In genomic region chr11:130449246-130449990, GRCh38 we compare ENCODE assay signal across 8 cellular contexts. TPM values are rescaled to one million over a fixed set of nuclear protein-coding genes. Genes with fewer than 3 reads are reported as not detected.
DNase-seq lines count a peak whose midpoint lies in the region; ATAC-seq and TF ChIP-seq lines count a peak whose summit lies in the region.

No MANE protein-coding gene starts in this region.

- ATAC-seq in SK-N-SH treated with all-trans-retinoic acid at 6 μM for 48 hours, result peak; percentile 29
- peak in 2 of 4 donors; percentile 36 to 45 for ATAC-seq in psoas muscle

- peak overlapping the region; percentile 70 for H3K27ac ChIP-seq in cardiac muscle cell
- peak overlapping the region; percentile 31 for H3K27ac ChIP-seq in psoas muscle

- TF ChIP-seq CTCF in Calu3 (IDR thresholded peaks at IDR 0.05; ENCODE audit: unreplicated experiment) (no peak), cardiac muscle cell (IDR thresholded peaks at IDR 0.05; ENCODE audit: low read depth, low read length) (no peak), psoas muscle (IDR thresholded peaks at IDR 0.05) (no peak)

- no TSS peak for BruUV-seq in Calu3 (replicated peaks; lab: Mats Ljungman, UMichigan)

- H3K27ac Mint-ChIP-seq in Calu3 (ENCODE audit: unreplicated experiment), result no peak overlapping the region

- DNase-seq in Calu3 (no peak), cardiac muscle cell (ENCODE audit: low read depth in 1 of 2, low spot score in 1 of 2) (peak; percentile 28 to 52), psoas muscle (no peak), AG08395 (ENCODE audit: low spot score) (no peak), midbrain (lab: John Stamatoyannopoulos, UW) (no peak), OCI-M2 (lab: John Stamatoyannopoulos, UW; ENCODE audit: unreplicated experiment) (no peak), NOMO-1 (lab: John Stamatoyannopoulos, UW; ENCODE audit: unreplicated experiment in 2 of 2) (no peak)

- intact Hi-C loops in Calu3 (cut with micrococcal nuclease; ENCODE audit: unreplicated experiment), result no loop called here
- intact Hi-C loops in psoas muscle (cut with DNase I), result loop anchor here (5.0 to 10.0 kb wide), 4 partner anchors 75 to 378 kb away; no protein-coding TSS in a partner anchor

- H3K27me3 ChIP-seq in cardiac muscle cell (no peaks in the 10 kb centered on the region), psoas muscle (ENCODE audit: insufficient read depth in 3 of 3, low read length in 2 of 3) (peaks cover 0 to 13% (median 0%) of the 10 kb centered on the region in 3 donors)

- H3K36me3 ChIP-seq in cardiac muscle cell, result no peaks in the 10 kb centered on the region
- H3K36me3 ChIP-seq in psoas muscle (ENCODE audit: insufficient read depth in 1 of 2, low read depth in 1 of 2), result no peaks in the 10 kb centered on the region

- CTCF ChIA-PET in Calu3 (lab: Charles Lee), result no interaction called here

- H3K4me3 ChIP-seq in cardiac muscle cell (peak overlapping the region; percentile 59), psoas muscle (peak overlapping the region; percentile 70)

- H3K4me1 ChIP-seq in cardiac muscle cell (ENCODE audit: low read depth), result peaks cover 18% of the 10 kb centered on the region
- H3K4me1 ChIP-seq in psoas muscle, result peaks cover 13% of the 10 kb centered on the region

- H3K27me3 Mint-ChIP-seq in Calu3 (ENCODE audit: unreplicated experiment), result peaks cover 20% of the 10 kb centered on the region

- H3K4me3 Mint-ChIP-seq in Calu3 (ENCODE audit: low read depth, unreplicated experiment), result peak overlapping the region; percentile 70

- no peaks in the 10 kb centered on the region for H3K9me3 Mint-ChIP-seq in Calu3 (ENCODE audit: low read depth, unreplicated experiment)

- no peaks in the 10 kb centered on the region for H3K9me3 ChIP-seq in cardiac muscle cell (ENCODE audit: low read depth)
- H3K9me3 ChIP-seq in psoas muscle, result no peaks in the 10 kb centered on the region

- 1% methylated on average over 67 to 71 of the region's 71 CpGs for WGBS in psoas muscle, 3 donors

- peaks cover 4% of the 10 kb centered on the region for H3K36me3 Mint-ChIP-seq in Calu3 (ENCODE audit: insufficient read depth, unreplicated experiment)

- no peaks in the 10 kb centered on the region for H3K4me1 Mint-ChIP-seq in Calu3 (ENCODE audit: low read depth, unreplicated experiment)

TF ChIP-seq in SK-N-SH treated with all-trans-retinoic acid at 6 μM for 48 hours, 23 proteins besides CTCF, POLR2A, EP300 and RAD21:
- TF ChIP-seq ARNTL (CRISPR knock-in tag; IDR thresholded peaks at IDR 0.05; ENCODE audit: borderline replicate concordance, low read depth), result no peak
- TF ChIP-seq PATZ1 (CRISPR knock-in tag; IDR thresholded peaks at IDR 0.05; ENCODE audit: borderline replicate concordance), result no peak
- TF ChIP-seq PPARA (CRISPR knock-in tag; IDR thresholded peaks at IDR 0.05; ENCODE audit: borderline replicate concordance), result no peak
- TF ChIP-seq CSRNP3 (CRISPR knock-in tag; IDR thresholded peaks at IDR 0.05), result no peak
- TF ChIP-seq ZNF8 (CRISPR knock-in tag; IDR thresholded peaks at IDR 0.05), result no peak
- no peak for TF ChIP-seq OSR1 (CRISPR knock-in tag; IDR thresholded peaks at IDR 0.05)
- TF ChIP-seq ZNF565 (CRISPR knock-in tag; conservative IDR thresholded peaks at IDR 0.05; ENCODE audit: low read depth), result no peak
- TF ChIP-seq ZFP3 (CRISPR knock-in tag; IDR thresholded peaks at IDR 0.05), result no peak
- no peak for TF ChIP-seq CREB5 (CRISPR knock-in tag; IDR thresholded peaks at IDR 0.05; ENCODE audit: low read depth)
- TF ChIP-seq ESRRG (CRISPR knock-in tag; IDR thresholded peaks at IDR 0.05), result no peak
- TF ChIP-seq ZC3H10 (CRISPR knock-in tag; IDR thresholded peaks at IDR 0.05), result no peak
- TF ChIP-seq POU6F1 (CRISPR knock-in tag; IDR thresholded peaks at IDR 0.05; ENCODE audit: borderline replicate concordance, low read depth), result no peak
- TF ChIP-seq SNAI2 (CRISPR knock-in tag; IDR thresholded peaks at IDR 0.05), result no peak
- no peak for TF ChIP-seq TSHZ2 (CRISPR knock-in tag; IDR thresholded peaks at IDR 0.05)
- no peak for TF ChIP-seq GLIS3 (CRISPR knock-in tag; IDR thresholded peaks at IDR 0.05)

RNA-seq across cellular contexts. Expression of gene ADAMTS15, which starts 1.0 kb away (rescaled TPM):
- total RNA-seq in Calu3 (2022) (0.47 and 0.83 TPM in 2 replicates), cardiac muscle cell (12.9 and 13.0 TPM in 2 replicates), psoas muscle (1 to 10 TPM; 1.5 to 2.2 (median 1.8) TPM)
- polyA plus RNA-seq in cardiac muscle cell (2.2 and 2.4 TPM in 2 replicates), psoas muscle (1 to 10 TPM in 1 of 3 donors, under 1 TPM in 2; 0.66 to 3.1 (median 0.79) TPM)

RNA-seq across cellular contexts. Expression of gene ADAMTS8, which starts 21.0 kb away (rescaled TPM):
- not detected in 2 replicates for total RNA-seq in Calu3 (2022)
- 3.1 and 6.6 TPM in 2 replicates for total RNA-seq in cardiac muscle cell
- 3.8 and 4.0 TPM in 2 replicates for polyA plus RNA-seq in cardiac muscle cell
- total RNA-seq in psoas muscle, result 1 to 10 TPM in 1 of 4 donors, under 1 TPM in 2, not detected in 1; 0.14 to 1.2 (median 0.79) TPM
- under 1 TPM; 0.12 to 0.42 (median 0.23) TPM for polyA plus RNA-seq in psoas muscle

Comparison
In these comparisons a context has a peak if more than half of its experiments do, and no peak if none do; other contexts are left out.
1. DNase-seq: peak in cardiac muscle cell (2 of 2); none in Calu3 (single experiment), psoas muscle (0 of 2), AG08395 (single experiment), midbrain (single experiment), OCI-M2 (single experiment) and NOMO-1 (0 of 2).